Comparison of ENCODE assay signal across 8 cellular contexts in the genomic region with DNA sequence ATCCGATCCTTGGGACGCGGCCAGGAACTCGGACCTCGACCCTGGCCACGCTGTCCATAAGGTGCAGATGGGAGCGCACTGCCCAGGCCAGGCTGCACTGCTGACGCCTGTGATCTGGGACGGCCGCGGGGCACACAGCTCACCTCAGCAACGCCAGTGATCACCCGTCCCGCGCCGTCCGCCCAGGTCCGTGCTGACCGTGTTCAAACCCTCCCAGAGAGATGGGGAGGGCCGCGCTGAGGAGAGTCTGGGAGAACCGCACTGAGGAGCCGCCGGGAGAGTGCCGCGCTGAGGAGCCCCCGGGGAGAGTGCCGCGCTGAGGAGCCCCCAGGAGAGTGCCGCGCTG.
DNase-seq lines count a peak whose midpoint lies in the region; ATAC-seq and TF ChIP-seq lines count a peak whose summit lies in the region.

No MANE protein-coding gene starts in this region.

- H3K36me3 ChIP-seq in OCI-LY3 (replicated peaks; ENCODE audit: low read depth, low read length) (no peaks in the 10 kb centered on the region), duodenal mucosa (ENCODE audit: control insufficient read depth in 1 of 2, insufficient read depth in 2 of 2, low read length in 2 of 2) (peaks cover 0 to 3% of the 10 kb centered on the region in 2 donors), muscle layer of colon (ENCODE audit: insufficient read depth, low read length) (no peaks in the 10 kb centered on the region)

- peak; percentile 13 for ATAC-seq in GM21423 (IDR thresholded peaks at IDR 0.05; ENCODE audit: unreplicated experiment)
- ATAC-seq in HG02938 (IDR thresholded peaks at IDR 0.05; ENCODE audit: unreplicated experiment), result no peak
- ATAC-seq in GM18907 (IDR thresholded peaks at IDR 0.05; ENCODE audit: unreplicated experiment), result no peak

- H4K20me1 ChIP-seq in OCI-LY3 (ENCODE audit: insufficient read depth, low read length), result peaks cover 46% of the 10 kb centered on the region

- H3K9ac ChIP-seq in OCI-LY3 (ENCODE audit: low read length), result peak overlapping the region; percentile 86
- H3K9ac ChIP-seq in duodenal mucosa (ENCODE audit: low read depth in 1 of 2, low read length in 2 of 2), result peak overlapping the region; percentile 50 to 70
- H3K9ac ChIP-seq in muscle layer of colon (ENCODE audit: low read length), result peak overlapping the region; percentile 46

- no peak overlapping the region for H2AFZ ChIP-seq in OCI-LY3 (ENCODE audit: low read depth, low read length)

- H3K4me1 ChIP-seq in OCI-LY3 (ENCODE audit: low read length) (peaks cover 25% of the 10 kb centered on the region), duodenal mucosa (ENCODE audit: control insufficient read depth in 1 of 2, insufficient read depth in 2 of 2, low read length in 2 of 2) (peaks cover 0 to 10% of the 10 kb centered on the region in 2 donors), muscle layer of colon (ENCODE audit: insufficient read depth, low read length) (peaks cover 11% of the 10 kb centered on the region)

- H3K27ac ChIP-seq in OCI-LY3 (ENCODE audit: low read length) (0 out of 2 replicates have a peak overlapping the region, but pooled peaks have one; percentile 42), duodenal mucosa (ENCODE audit: low read depth, low read length) (no peak overlapping the region), muscle layer of colon (ENCODE audit: low read depth, low read length) (peak overlapping the region; percentile 52)

- H3K9me3 ChIP-seq in OCI-LY3 (ENCODE audit: insufficient read depth, low read length), result no peaks in the 10 kb centered on the region
- no peaks in the 10 kb centered on the region for H3K9me3 ChIP-seq in duodenal mucosa (ENCODE audit: control insufficient read depth in 1 of 2, low read length in 2 of 2)
- H3K9me3 ChIP-seq in muscle layer of colon (ENCODE audit: low read length), result no peaks in the 10 kb centered on the region

- H3K27me3 ChIP-seq in OCI-LY3 (ENCODE audit: low read depth, low read length), result no peaks in the 10 kb centered on the region
- H3K27me3 ChIP-seq in duodenal mucosa (ENCODE audit: control insufficient read depth in 1 of 2, insufficient read depth in 2 of 2, low read length in 2 of 2), result no peaks in the 10 kb centered on the region
- H3K27me3 ChIP-seq in muscle layer of colon (ENCODE audit: control insufficient read depth in 1 of 2, insufficient read depth in 2 of 2, low read length in 2 of 2), result no peaks in the 10 kb centered on the region

- DNase-seq in NCI-H446 (lab: John Stamatoyannopoulos, UW) (no peak), NOMO-1 treated with DMSO at 0.1 percent for 48 hours (lab: John Stamatoyannopoulos, UW; ENCODE audit: unreplicated experiment) (no peak)

- peak overlapping the region; percentile 72 for H3K4me2 ChIP-seq in OCI-LY3 (ENCODE audit: low read length)

- no peak for TF ChIP-seq CTCF in OCI-LY3 (IDR thresholded peaks at IDR 0.05; ENCODE audit: low read depth, low read length)

- H3K79me2 ChIP-seq in OCI-LY3 (ENCODE audit: low read length), result peaks cover 55% of the 10 kb centered on the region

- H3K4me3 ChIP-seq in OCI-LY3 (ENCODE audit: low read length), result peak overlapping the region; percentile 98
- H3K4me3 ChIP-seq in duodenal mucosa (ENCODE audit: low read depth in 1 of 2, low read length in 2 of 2), result peak overlapping the region; percentile 78
- peak overlapping the region; percentile 61 to 83 for H3K4me3 ChIP-seq in muscle layer of colon (ENCODE audit: low read depth in 1 of 2, low read length in 2 of 2)
